1 cellular context compared by ENCODE assay signal in genomic region chr19:48632692-48633147, GRCh38.
TF ChIP-seq lines count a peak whose summit lies in the region.

No MANE protein-coding gene starts in this region.

TF ChIP-seq in IMR-90, 13 proteins besides CTCF, POLR2A, EP300 and RAD21:
- TF ChIP-seq SMC3 (IDR thresholded peaks at IDR 0.05; ENCODE audit: low read depth, low read length), result no peak
- TF ChIP-seq FOS (IDR thresholded peaks at IDR 0.05; ENCODE audit: low read depth, low read length), result no peak
- TF ChIP-seq RCOR1 (IDR thresholded peaks at IDR 0.05; ENCODE audit: insufficient replicate concordance, low read length), result no peak
- TF ChIP-seq RFX5 (IDR thresholded peaks at IDR 0.05; ENCODE audit: low read depth, low read length), result no peak
- no peak for TF ChIP-seq BHLHE40 (IDR thresholded peaks at IDR 0.05; ENCODE audit: low read depth, low read length)
- TF ChIP-seq ELK1 (IDR thresholded peaks at IDR 0.05; ENCODE audit: borderline replicate concordance, low read depth, low read length), result no peak
- TF ChIP-seq CHD1 (IDR thresholded peaks at IDR 0.05; ENCODE audit: low read depth, low read length), result no peak
- TF ChIP-seq USF2 (IDR thresholded peaks at IDR 0.05; ENCODE audit: low read depth, low read length), result no peak
- TF ChIP-seq MAFK (IDR thresholded peaks at IDR 0.05; ENCODE audit: low read depth, low read length), result no peak
- no peak for TF ChIP-seq MAZ (IDR thresholded peaks at IDR 0.05; ENCODE audit: borderline replicate concordance, low read depth, low read length)
- no peak for TF ChIP-seq MXI1 (IDR thresholded peaks at IDR 0.05; ENCODE audit: borderline replicate concordance, low read depth, low read length)
- TF ChIP-seq NFE2L2 (IDR thresholded peaks at IDR 0.05; ENCODE audit: low read depth, low read length), result no peak
- TF ChIP-seq CEBPB (IDR thresholded peaks at IDR 0.05; ENCODE audit: low read depth, low read length), result no peak
TF ChIP-seq in IMR-90: peak in this region for 0.
